ENCODE assay signal across 28 cellular contexts in the genomic region with DNA sequence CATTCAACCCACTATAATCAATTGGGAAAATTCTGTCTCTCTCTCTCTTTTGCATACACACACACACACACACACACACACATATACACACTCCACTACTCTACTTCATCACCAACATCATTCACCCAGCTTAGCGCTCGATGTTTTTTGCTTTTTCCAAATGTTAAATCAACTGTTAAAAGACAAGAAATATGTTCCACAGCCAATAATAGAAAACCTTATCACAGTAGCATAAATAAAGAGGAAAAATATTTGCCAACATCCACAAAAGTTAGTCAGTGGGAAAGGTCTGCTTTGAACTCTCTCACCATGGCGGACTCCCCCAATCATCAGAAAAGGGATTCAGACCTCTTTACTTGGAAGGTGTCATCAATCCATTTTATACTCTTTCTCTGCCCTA. TPM values are rescaled to one million over a fixed set of nuclear protein-coding genes. Genes with fewer than 3 reads are reported as not detected.
"Had no signal": no experiment of that assay in that cellular context is flagged by ENCODE, and none has a peak within 500 bp of the region (broad histone marks: within the 10 kb centered on the region; RNA-seq: fewer than 3 reads in every experiment).

No MANE protein-coding gene starts in this region.

- H3K4me3 ChIP-seq: colonic mucosa, esophagus squamous epithelium, gastrocnemius medialis, lung, sigmoid colon, SK-N-MC, testis, upper lobe of left lung had no signal

- H3K79me2 ChIP-seq: parathyroid adenoma had no signal

- H3K27ac ChIP-seq: colonic mucosa, esophagus squamous epithelium, gastrocnemius medialis, neutrophil, parathyroid adenoma, SK-N-MC, testis, upper lobe of left lung, VCaP had no signal

- H2AFZ ChIP-seq: parathyroid adenoma had no signal

- H3K27me3 ChIP-seq: colonic mucosa, gastrocnemius medialis, sigmoid colon, testis, upper lobe of left lung had no signal

- H3K4me1 ChIP-seq: colonic mucosa, esophagus squamous epithelium, gastrocnemius medialis, parathyroid adenoma, testis, upper lobe of left lung had no signal

- H3K9me3 ChIP-seq: colonic mucosa, esophagus squamous epithelium, gastrocnemius medialis, neutrophil, sigmoid colon, testis, upper lobe of left lung had no signal

- H3K9ac ChIP-seq: parathyroid adenoma had no signal

- DNase-seq: activated CD4-positive, alpha-beta memory T cell treated with anti-CD3 and anti-CD28 coated beads, Interleukin-2, amount 10 ng/mL, durations not matched to agents 7 days and 5 days; activated CD4-positive, alpha-beta T cell treated with anti-CD3 and anti-CD28 coated beads, Interleukin-2, amount 10 ng/mL, durations not matched to agents 24 days and 14 days; activated CD8-positive, alpha-beta memory T cell treated with anti-CD3 and anti-CD28 coated beads, Interleukin-2, amount 10 ng/mL, durations not matched to agents 7 days and 5 days; activated gamma-delta T cell; activated naive CD4-positive, alpha-beta T cell treated with anti-CD3 and anti-CD28 coated beads, Interleukin-2, amount 50 U/mL, for 16 hours; activated naive CD8-positive, alpha-beta T cell treated with anti-CD3 and anti-CD28 coated beads, Interleukin-2, amount 50 U/mL, for 24 hours; anterior cingulate cortex; colonic mucosa; endodermal cell; esophagus squamous epithelium; gastrocnemius medialis; islet precursor cell; left colon; naive thymus-derived CD4-positive, alpha-beta T cell; sigmoid colon; stimulated activated CD4-positive, alpha-beta T cell treated with anti-CD3 and anti-CD28 coated beads, Interleukin-2, amount 100 ng/mL, for 48 hours; stimulated activated naive CD4-positive, alpha-beta T cell; SW 1271; T-helper 17 cell; testis; upper lobe of left lung had no signal

- ATAC-seq: activated CD4-positive, CD25-positive, alpha-beta regulatory T cell treated with anti-CD3 and anti-CD28 coated beads, Interleukin-2, amount 50 U/mL, for 24 hours; activated CD8-positive, alpha-beta memory T cell treated with anti-CD3 and anti-CD28 coated beads, Interleukin-2, amount 10 ng/mL, durations not matched to agents 7 days and 5 days; activated naive CD8-positive, alpha-beta T cell treated with anti-CD3 and anti-CD28 coated beads, Interleukin-2, amount 50 U/mL, for 24 hours; gastrocnemius medialis; left colon; naive thymus-derived CD4-positive, alpha-beta T cell; T-helper 17 cell had no signal

- H3K36me3 ChIP-seq: colonic mucosa, esophagus squamous epithelium, gastrocnemius medialis, neutrophil, sigmoid colon, upper lobe of left lung had no signal

RNA-seq across cellular contexts. Expression of gene LGI2, which starts 29.4 kb away (rescaled TPM):
- total RNA-seq: activated CD4-positive, alpha-beta memory T cell treated with anti-CD3 and anti-CD28 coated beads, Interleukin-2, amount 10 ng/mL, durations not matched to agents 7 days and 5 days; activated CD4-positive, alpha-beta T cell treated with anti-CD3 and anti-CD28 coated beads, Interleukin-2, amount 10 ng/mL, durations not matched to agents 24 days and 14 days; activated CD8-positive, alpha-beta memory T cell treated with anti-CD3 and anti-CD28 coated beads, Interleukin-2, amount 10 ng/mL, durations not matched to agents 7 days and 5 days; activated T-helper 1 cell treated with anti-CD3 and anti-CD28 coated beads, Interleukin-12 subunit alpha, Interleukin-12 subunit beta, Interleukin-2, Interleukin-4 antibody, amounts not matched to agents 30 ng/mL and 10 ng/mL and 1 ng/mL, durations not matched to agents 14 hours and 24 hours and 36 hours; naive thymus-derived CD4-positive, alpha-beta T cell; T-helper 17 cell had no signal
- polyA plus RNA-seq: naive thymus-derived CD4-positive, alpha-beta T cell had no signal
